Comparison of ENCODE assay signal across 8 cellular contexts in the genomic region with DNA sequence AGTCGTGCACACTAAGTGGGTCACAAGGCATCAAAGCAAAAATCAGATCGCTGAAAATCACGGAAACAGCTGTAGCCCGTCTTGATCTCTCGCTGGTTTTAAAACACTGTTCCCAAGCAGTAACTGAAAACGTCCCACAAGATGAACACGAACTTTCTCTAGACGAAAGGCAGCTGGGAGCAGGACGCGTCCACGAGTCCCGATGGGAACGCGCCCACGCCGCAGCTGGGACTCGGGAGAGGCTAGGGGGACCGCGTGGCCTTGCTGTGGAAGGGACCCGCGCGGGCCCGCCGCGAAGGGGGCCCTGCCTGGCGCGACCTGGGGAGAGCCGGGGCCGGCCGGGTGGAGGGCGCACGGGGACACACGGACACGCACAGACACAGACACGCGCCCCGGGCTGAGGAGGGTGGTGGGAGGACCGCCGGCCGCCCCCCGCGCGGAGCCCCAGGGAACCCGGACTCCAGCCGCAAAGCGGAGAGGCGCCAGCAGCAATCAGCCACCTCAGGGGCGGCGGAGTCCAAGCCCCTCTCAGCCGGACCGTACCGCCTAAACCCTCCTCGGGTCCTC. TPM values are rescaled to one million over a fixed set of nuclear protein-coding genes. Genes with fewer than 3 reads are reported as not detected.
A peak's percentile ranks its signal among the peaks of the same experiment; 100 is the strongest.
DNase-seq lines count a peak whose midpoint lies in the region; ATAC-seq, FAIRE-seq and TF ChIP-seq lines count a peak whose summit lies in the region.

No MANE protein-coding gene starts in this region.

- H3K9me3 ChIP-seq in GM12878 (replicated peaks; ENCODE audit: control insufficient read depth, insufficient read depth, low read length) (no peaks in the 10 kb centered on the region), iPS-18c (ENCODE audit: control insufficient read depth, insufficient read depth, low read length) (no peaks in the 10 kb centered on the region), spleen (no peaks in the 10 kb centered on the region)

- in situ Hi-C loops in GM12878 (cut with MboI) = loop anchor here (25.0 kb wide), 1 partner anchor 92 kb away; no protein-coding TSS in a partner anchor

- no peak for ATAC-seq in stimulated activated naive CD8-positive, alpha-beta T cell treated with anti-CD3 and anti-CD28 coated beads, Interleukin-15, Interleukin-2, amounts not matched to agents 100 U/mL and 50 U/mL, for 24 hours
- ATAC-seq in HG02884 (IDR thresholded peaks at IDR 0.05; ENCODE audit: unreplicated experiment) (peak; percentile 2), GM12878 (peak; percentile 17)

- CTCF ChIA-PET in GM12878 (lab: Yijun Ruan, JAX) = interaction anchor here (0.9 to 3.4 kb wide), 8 partner anchors 12 to 105 kb away, joined by 3 to 13 read pairs (median 4); no protein-coding TSS in a partner anchor

- SMC1A ChIA-PET in GM12878 (lab: Charles Lee; ENCODE audit: uncharacterized antibody, unreplicated experiment) = interaction anchor here (1.0 to 4.4 kb wide), 19 partner anchors 8 to 105 kb away, joined by 3 to 34 read pairs (median 8); no protein-coding TSS in a partner anchor

- intact Hi-C loops in GM12878 (cut with micrococcal nuclease; ENCODE audit: unreplicated experiment) = loop anchor here (2.0 to 10.0 kb wide), 2 partner anchors 104 to 1134 kb away; no protein-coding TSS in a partner anchor
- intact Hi-C loops in spleen (cut with DNase I; ENCODE audit: low total_unique reads) = no loop called here

- no peaks in the 10 kb centered on the region for H3K27me3 Mint-ChIP-seq in stimulated activated naive CD8-positive, alpha-beta T cell treated with anti-CD3 and anti-CD28 coated beads, Interleukin-15, Interleukin-2, amounts not matched to agents 100 ng/mL and 50 ng/mL, for 24 hours

- DNase-seq in stimulated activated naive CD8-positive, alpha-beta T cell treated with anti-CD3 and anti-CD28 coated beads, Interleukin-15, Interleukin-2, amounts not matched to agents 100 U/mL and 50 U/mL, for 24 hours = no peak
- DNase-seq in GM12878 (ENCODE audit: low read depth, low spot score) (no peak), spleen (peak; percentile 91), NCI-H2029 treated with DMSO at 0.1 percent for 48 hours (lab: John Stamatoyannopoulos, UW) (no peak)

- peak overlapping the region; percentile 90 for H3K9ac ChIP-seq in GM12878 (ENCODE audit: control insufficient read depth, insufficient read depth, low read length)

- no peak for TF ChIP-seq RAD21 in GM12878 (IDR thresholded peaks at IDR 0.05; ENCODE audit: insufficient read depth, low read depth, low read length)

- H3K9me3 Mint-ChIP-seq in stimulated activated naive CD8-positive, alpha-beta T cell treated with anti-CD3 and anti-CD28 coated beads, Interleukin-15, Interleukin-2, amounts not matched to agents 100 ng/mL and 50 ng/mL, for 24 hours = no peaks in the 10 kb centered on the region

- RAD21 ChIA-PET in GM12878 (lab: Charles Lee; ENCODE audit: unreplicated experiment) = interaction anchor here (0.7 to 4.0 kb wide), 19 partner anchors 8 to 1141 kb away, joined by 3 to 39 read pairs (median 5); partner anchors contain the start of gene DNAH7

- H3K4me3 ChIP-seq in GM12878 (peak overlapping the region; percentile 98), iPS-18c (ENCODE audit: insufficient read depth, low read depth, low read length) (peak overlapping the region; percentile 91), spleen (peak overlapping the region; percentile 58 to 93 (median 82))

- peaks cover 2% of the 10 kb centered on the region; the same call in 1 of the 2 replicates for H4K20me1 ChIP-seq in GM12878 (ENCODE audit: control insufficient read depth, insufficient read depth)

- H3K36me3 ChIP-seq in GM12878 (ENCODE audit: control insufficient read depth in 2 of 2, insufficient read depth in 2 of 2, low read length in 1 of 2) (no peaks in the 10 kb centered on the region; a peak in 2 of 4 replicates), spleen (peaks cover 0 to 4% (median 0%) of the 10 kb centered on the region in 6 donors)

- peak overlapping the region; percentile 40; the same call in 1 of the 2 replicates for H3K4me2 ChIP-seq in GM12878 (ENCODE audit: control insufficient read depth, insufficient read depth)

- H3K36me3 Mint-ChIP-seq in stimulated activated naive CD8-positive, alpha-beta T cell treated with anti-CD3 and anti-CD28 coated beads, Interleukin-15, Interleukin-2, amounts not matched to agents 100 ng/mL and 50 ng/mL, for 24 hours (ENCODE audit: low read depth) = peaks cover 49% of the 10 kb centered on the region

- H3K27me3 ChIP-seq in GM12878 (replicated peaks in 1 of 2; ENCODE audit: control insufficient read depth in 2 of 2, insufficient read depth in 2 of 2, low read length in 1 of 2) = no peaks in the 10 kb centered on the region
- no peaks in the 10 kb centered on the region for H3K27me3 ChIP-seq in spleen (replicated peaks in 1 of 7)

- H2AFZ ChIP-seq in GM12878 (ENCODE audit: control insufficient read depth, low read depth, low read length) = no peak overlapping the region; the same call in 1 of the 2 replicates

- peak overlapping the region; percentile 94 for H3K4me3 Mint-ChIP-seq in stimulated activated naive CD8-positive, alpha-beta T cell treated with anti-CD3 and anti-CD28 coated beads, Interleukin-15, Interleukin-2, amounts not matched to agents 100 ng/mL and 50 ng/mL, for 24 hours

- peaks cover 50% of the 10 kb centered on the region for H3K4me1 Mint-ChIP-seq in stimulated activated naive CD8-positive, alpha-beta T cell treated with anti-CD3 and anti-CD28 coated beads, Interleukin-15, Interleukin-2, amounts not matched to agents 100 ng/mL and 50 ng/mL, for 24 hours (ENCODE audit: low read depth)

- peaks cover 56% of the 10 kb centered on the region for H3K79me2 ChIP-seq in GM12878 (ENCODE audit: control insufficient read depth, insufficient read depth, low read length)

- POLR2A ChIA-PET in GM12878 (lab: Charles Lee) = interaction anchor here (0.6 to 2.7 kb wide), 18 partner anchors 8 to 104 kb away, joined by 3 to 18 read pairs (median 5); no protein-coding TSS in a partner anchor

- TF ChIP-seq CTCF in GM12878 (IDR thresholded peaks at IDR 0.05 in 2 of 3, conservative IDR thresholded peaks at IDR 0.05 in 1 of 3; ENCODE audit: control insufficient read depth in 2 of 3, extremely low read depth in 1 of 3, insufficient read depth in 1 of 3, low read depth in 3 of 3, low read length in 3 of 3) (no peak), spleen (IDR thresholded peaks at IDR 0.05 in 8 of 11, conservative IDR thresholded peaks at IDR 0.05 in 3 of 11) (no peak)

- TF ChIP-seq EP300 in GM12878 (IDR thresholded peaks at IDR 0.05; ENCODE audit: borderline replicate concordance in 1 of 2, control insufficient read depth in 1 of 2, low read depth in 2 of 2, low read length in 2 of 2) = no peak

- TF ChIP-seq POLR2A in GM12878 (IDR thresholded peaks at IDR 0.05; ENCODE audit: low read depth, low read length) = no peak
- TF ChIP-seq POLR2A in spleen (IDR thresholded peaks at IDR 0.05) = no peak

- FAIRE-seq in GM12878 (lab: Jason Lieb, UNC) = no peak

- WGBS in GM12878 (ENCODE audit: insufficient coverage, insufficient replicate concordance, low lambda C conversion rate, missing lambda C conversion rate) = 1% methylated on average over 34 of the region's 53 CpGs
- 0 to 1% (median 0%) methylated on average over 37 to 53 of the region's 53 CpGs for WGBS in spleen, 5 donors

- BruUV-seq in GM12878 (replicated peaks; lab: Mats Ljungman, UMichigan) = no TSS peak

- peak overlapping the region; percentile 92 for H3K27ac Mint-ChIP-seq in stimulated activated naive CD8-positive, alpha-beta T cell treated with anti-CD3 and anti-CD28 coated beads, Interleukin-15, Interleukin-2, amounts not matched to agents 100 ng/mL and 50 ng/mL, for 24 hours

- H3K27ac ChIP-seq in GM12878 (ENCODE audit: control insufficient read depth, insufficient read depth) (peak overlapping the region; percentile 87), spleen (peak overlapping the region; percentile 87 to 100 (median 99))

- H3K4me1 ChIP-seq in GM12878 (ENCODE audit: control insufficient read depth, insufficient read depth, low read length) = peaks cover 13% of the 10 kb centered on the region
- H3K4me1 ChIP-seq in spleen = peaks cover 8 to 70% (median 44%) of the 10 kb centered on the region in 6 donors

TF ChIP-seq in PFSK-1, 5 proteins besides CTCF, POLR2A, EP300 and RAD21 (continues in another document):
- peak; percentile 20; the same call in 1 of the 2 replicates for TF ChIP-seq SIN3A (IDR thresholded peaks at IDR 0.05; ENCODE audit: borderline replicate concordance, insufficient read depth, low read length)

TF ChIP-seq in GM12878, 131 proteins besides CTCF, POLR2A, EP300 and RAD21 (continues in another document):
- TF ChIP-seq EGR1 (IDR thresholded peaks at IDR 0.05; ENCODE audit: borderline replicate concordance in 1 of 2, low read depth in 2 of 2, low read length in 2 of 2) (0 out of 3 replicates have a peak, but pooled peaks of 1 of the 2 experiments have one; percentile 15), SMAD1 (IDR thresholded peaks at IDR 0.05; ENCODE audit: low read depth, partially characterized antibody) (peak; percentile 7), GATAD2B (conservative IDR thresholded peaks at IDR 0.05; ENCODE audit: low read depth) (peak; percentile 85), EZH2 (IDR thresholded peaks at IDR 0.05; ENCODE audit: borderline replicate concordance, control insufficient read depth, low read depth, low read length) (no peak)

RNA-seq across cellular contexts. Expression of gene STK17B, which starts 0.6 kb away (rescaled TPM):
- polyA plus RNA-seq in PFSK-1 (2012; ENCODE audit: insufficient read length, low read depth) = 1.8 TPM
- total RNA-seq in GM12878 (2013; cell fraction: nucleolus; rRNA removed) = 287 and 297 TPM in 2 replicates
- total RNA-seq in GM12878 (2014; rRNA removed) (79.5 and 93.8 TPM in 2 replicates), GM12878 (2014; rRNA removed; fragmentation: Illumina TruSeq; extraction: Trizol) (108 and 112 TPM in 2 replicates), GM12878 (2021) (73.3 and 74.2 TPM in 2 replicates), spleen (100 to 1,000 TPM; 171 to 248 (median 196) TPM)
- 16.7 TPM for polyA plus RNA-seq in GM12878 (2011; ENCODE audit: low read depth)
- polyA plus RNA-seq in GM12878 (2011; rRNA removed) (78.5 and 140 TPM in 2 replicates), GM12878 (2014; fragmentation: Illumina TruSeq; extraction: Trizol) (55.3 and 75.5 TPM in 2 replicates), GM12878 (2014; fragmentation: Nextera tagmentation; extraction: Ambion mirVana) (10 to 100 TPM; 21.2 to 28.2 TPM), GM12878 (2014; rRNA removed) (27.6 and 35.5 TPM in 2 replicates), GM12878 (2016; fragmentation: Nextera tagmentation; extraction: Ambion mirVana) (10 to 100 TPM; 46.2 to 52.1 TPM), spleen (10 to 100 TPM; 48.7 to 56.3 (median 51.9) TPM)
- polyA plus RNA-seq in GM12878 (2011; cell fraction: cytosol; rRNA removed) = 21.6 and 28.7 TPM in 2 replicates
- polyA plus RNA-seq in GM12878 (2011; cell fraction: nucleus; rRNA removed) = 22.5 and 24.8 TPM in 2 replicates
- 34.8 and 37.2 TPM in 2 replicates for polyA plus RNA-seq in GM12878 (2012)
- 64.3 and 113 TPM in 2 replicates for polyA minus RNA-seq in GM12878 (2011; rRNA and poly(A)+ RNA removed)
- 42.9 and 44.6 TPM in 2 replicates for polyA minus RNA-seq in GM12878 (2011; cell fraction: cytosol; rRNA and poly(A)+ RNA removed)
- polyA minus RNA-seq in GM12878 (2011; cell fraction: nucleus; rRNA and poly(A)+ RNA removed) = 38.0 and 57.0 TPM in 2 replicates
